Comparison of ENCODE assay signal across 8 cellular contexts in genomic region chr2:216412022-216412999, GRCh38. TPM values are rescaled to one million over a fixed set of nuclear protein-coding genes. Genes with fewer than 3 reads are reported as not detected.
DNase-seq lines count a peak whose midpoint lies in the region; ATAC-seq and TF ChIP-seq lines count a peak whose summit lies in the region.

TSS of gene SMARCAL1 (plus strand) at chr2:216412484. CDS start at chr2:216414705, 2,221 bp downstream.

- peak within 1 kb of the TSS; percentile 100 for H3K4me3 Mint-ChIP-seq in activated CD4-positive, alpha-beta T cell treated with anti-CD3 and anti-CD28 coated beads, Interleukin-2, amount 10 ng/mL, durations not matched to agents 24 days and 14 days

- DNase-seq in BJ (ENCODE audit: low read depth) (peak; percentile 90), NCI-H526 treated with DMSO at 0.1 percent for 48 hours (lab: John Stamatoyannopoulos, UW) (peak; percentile 96), coronary artery (ENCODE audit: low spot score) (peak; percentile 99)
- peak; percentile 99 for DNase-seq in activated CD4-positive, alpha-beta T cell treated with anti-CD3 and anti-CD28 coated beads, Interleukin-2, amount 10 ng/mL, durations not matched to agents 24 days and 14 days
- DNase-seq in stimulated activated CD4-positive, alpha-beta T cell treated with anti-CD3 and anti-CD28 coated beads, Interleukin-1b, Interleukin-23, amount 100 ng/mL, for 4 hours (ENCODE audit: low read depth in 2 of 2): peak; percentile 96 to 98

- CTCF ChIA-PET in BJ (lab: Yijun Ruan, JAX): interaction anchor here (1.0 to 1.3 kb wide), 2 partner anchors 13 to 39 kb away, joined by 3 read pairs; partner anchors contain the start of gene MARCHF4

- peaks cover 10% of the 10 kb centered on the region for H3K36me3 ChIP-seq in BJ (ENCODE audit: control insufficient read depth, insufficient read depth, low read length)

- peak within 1 kb of the TSS; percentile 96 for H3K27ac Mint-ChIP-seq in activated CD4-positive, alpha-beta T cell treated with anti-CD3 and anti-CD28 coated beads, Interleukin-2, amount 10 ng/mL, durations not matched to agents 24 days and 14 days

- peaks cover 8% of the 10 kb centered on the region for H3K36me3 Mint-ChIP-seq in activated CD4-positive, alpha-beta T cell treated with anti-CD3 and anti-CD28 coated beads, Interleukin-2, amount 10 ng/mL, durations not matched to agents 24 days and 14 days (ENCODE audit: low read depth)

- POLR2A ChIA-PET in BJ (lab: Charles Lee): interaction anchor here (0.6 to 0.8 kb wide), 3 partner anchors 11 to 39 kb away, joined by 3 to 12 read pairs (median 4); partner anchors contain the start of gene MARCHF4

- ATAC-seq in GM19324 (IDR thresholded peaks at IDR 0.05; ENCODE audit: low FRiP score, unreplicated experiment) (peak; percentile 97), HG03469 (IDR thresholded peaks at IDR 0.05; ENCODE audit: unreplicated experiment) (peak; percentile 83)

- TF ChIP-seq CTCF in BJ (IDR thresholded peaks at IDR 0.05; ENCODE audit: insufficient read depth, low read depth, low read length) (no peak), coronary artery (IDR thresholded peaks at IDR 0.05) (no peak)

- H3K4me3 ChIP-seq in BJ (ENCODE audit: low read depth, low read length) (peak within 1 kb of the TSS; percentile 94), coronary artery (peak within 1 kb of the TSS; percentile 78)

- intact Hi-C loops in activated CD4-positive, alpha-beta T cell treated with anti-CD3 and anti-CD28 coated beads, Interleukin-2, amount 10 ng/mL, durations not matched to agents 24 days and 14 days (cut with micrococcal nuclease): loop anchor here (1.0 to 10.0 kb wide), 6 partner anchors 60 to 1862 kb away; partner anchors contain the start of genes AAMP, PNKD, RPL37A and XRCC5

- H3K4me1 Mint-ChIP-seq in activated CD4-positive, alpha-beta T cell treated with anti-CD3 and anti-CD28 coated beads, Interleukin-2, amount 10 ng/mL, durations not matched to agents 24 days and 14 days: peaks cover 16% of the 10 kb centered on the region

- H3K27ac ChIP-seq in coronary artery (peak within 1 kb of the TSS; percentile 84 to 94), layer of hippocampus (ENCODE audit: low read depth, low read length) (peak within 1 kb of the TSS; percentile 99)

- no peaks in the 10 kb centered on the region for H3K27me3 ChIP-seq in BJ (ENCODE audit: control insufficient read depth, insufficient read depth, low read length)
- no peaks in the 10 kb centered on the region for H3K27me3 ChIP-seq in layer of hippocampus (ENCODE audit: control insufficient read depth, insufficient read depth, low read length)

- peaks cover 11% of the 10 kb centered on the region for H3K27me3 Mint-ChIP-seq in activated CD4-positive, alpha-beta T cell treated with anti-CD3 and anti-CD28 coated beads, Interleukin-2, amount 10 ng/mL, durations not matched to agents 24 days and 14 days

- no peaks in the 10 kb centered on the region for H3K9me3 Mint-ChIP-seq in activated CD4-positive, alpha-beta T cell treated with anti-CD3 and anti-CD28 coated beads, Interleukin-2, amount 10 ng/mL, durations not matched to agents 24 days and 14 days

RNA-seq across cellular contexts. Expression of gene SMARCAL1, which starts in this region (rescaled TPM):
- polyA plus RNA-seq in BJ (2011; rRNA removed): 37.3 and 41.2 TPM in 2 replicates
- polyA minus RNA-seq in BJ (2011; rRNA and poly(A)+ RNA removed): 48.8 and 59.1 TPM in 2 replicates
- 27.4 and 29.0 TPM in 2 replicates for total RNA-seq in activated CD4-positive, alpha-beta T cell treated with anti-CD3 and anti-CD28 coated beads, Interleukin-2, amount 10 ng/mL, durations not matched to agents 24 days and 14 days

Comparison
In these comparisons a context has a peak if more than half of its experiments do, and no peak if none do; other contexts are left out.
1. Peak in every context shown above with its lines: DNase-seq, ATAC-seq, H3K4me3 ChIP-seq and H3K27ac ChIP-seq.